9 cellular contexts compared by ENCODE assay signal in the genomic region with DNA sequence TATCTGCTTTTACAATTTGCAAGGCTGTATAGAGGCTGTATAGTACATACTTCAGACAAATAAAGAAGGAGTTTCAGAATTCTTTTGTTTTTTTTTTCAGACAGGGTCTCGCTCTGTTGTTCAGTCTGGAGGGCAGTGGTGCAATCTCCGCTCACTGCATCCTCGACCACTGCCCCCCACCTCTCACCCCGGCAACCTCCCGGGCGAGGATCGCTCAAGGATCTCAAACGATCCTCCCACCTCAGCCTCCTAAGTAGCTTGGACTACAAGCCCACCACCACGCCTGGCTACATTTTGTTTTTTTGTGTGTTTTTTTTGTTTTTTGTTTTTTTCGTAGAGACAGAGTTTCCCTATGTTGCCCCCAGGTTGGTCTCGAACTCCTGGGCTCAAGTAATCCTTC. TPM values are rescaled to one million over a fixed set of nuclear protein-coding genes. Genes with fewer than 3 reads are reported as not detected.
A peak's percentile ranks its signal among the peaks of the same experiment; 100 is the strongest.
DNase-seq lines count a peak whose midpoint lies in the region; ATAC-seq, FAIRE-seq and TF ChIP-seq lines count a peak whose summit lies in the region.
"Had no signal": no experiment of that assay in that cellular context is flagged by ENCODE, and none has a peak within 500 bp of the region (broad histone marks: within the 10 kb centered on the region; RNA-seq: fewer than 3 reads in every experiment).

No MANE protein-coding gene starts in this region.

- TF ChIP-seq CTCF in WI38 (IDR thresholded peaks at IDR 0.05; ENCODE audit: low read depth, low read length), result no peak
- TF ChIP-seq CTCF in fibroblast of the aortic adventitia (IDR thresholded peaks at IDR 0.05; ENCODE audit: insufficient read depth, low read length), result no peak

- no peak for DNase-seq in activated CD4-positive, alpha-beta T cell treated with anti-CD3 and anti-CD28 coated beads, Interleukin-2, amount 10 ng/mL, durations not matched to agents 7 days and 5 days
- DNase-seq in activated CD4-positive, alpha-beta T cell treated with anti-CD3 and anti-CD28 coated beads, Interleukin-2, amount 50 U/mL, for 48 hours, result no peak
- DNase-seq in fibroblast of the aortic adventitia (ENCODE audit: low read depth) (no peak), urothelium cell line (ENCODE audit: low spot score) (no peak), NCI-H2227 treated with DMSO at 0.1 percent for 48 hours (lab: John Stamatoyannopoulos, UW) (no peak)
- no peak for DNase-seq in stimulated activated naive B cell treated with anti-CD40 and anti-IgM and Interleukin-4, amounts not matched to agents 10 μg/mL and 1 μg/mL and 100 μg/mL, for 72 hours
- no peak for DNase-seq in stimulated activated CD4-positive, alpha-beta T cell treated with anti-CD3 and anti-CD28 coated beads, Interleukin-4, amount 100 ng/mL, for 4 hours
- DNase-seq: NCI-H1417 treated with DMSO at 0.1 percent for 48 hours had no signal

- CTCF ChIA-PET in activated CD4-positive, alpha-beta T cell treated with anti-CD3 and anti-CD28 coated beads, Interleukin-2, amount 10 ng/mL, durations not matched to agents 7 days and 5 days (lab: Charles Lee), result interaction anchor here (0.6 to 1.5 kb wide), 4 partner anchors 24 to 276 kb away, joined by 3 to 4 read pairs (median 3); no protein-coding TSS in a partner anchor

- H3K4me1 Mint-ChIP-seq in activated CD4-positive, alpha-beta T cell treated with anti-CD3 and anti-CD28 coated beads, Interleukin-2, amount 10 ng/mL, durations not matched to agents 7 days and 5 days, result peaks cover 51% of the 10 kb centered on the region
- peaks cover 35 to 55% of the 10 kb centered on the region in 2 donors for H3K4me1 Mint-ChIP-seq in stimulated activated naive B cell treated with anti-CD40 and anti-IgM and Interleukin-4, amounts not matched to agents 10 μg/mL and 1 μg/mL and 100 μg/mL, for 72 hours

- no peaks in the 10 kb centered on the region for H3K9me3 Mint-ChIP-seq in activated CD4-positive, alpha-beta T cell treated with anti-CD3 and anti-CD28 coated beads, Interleukin-2, amount 10 ng/mL, durations not matched to agents 7 days and 5 days
- H3K9me3 Mint-ChIP-seq in stimulated activated naive B cell treated with anti-CD40 and anti-IgM and Interleukin-4, amounts not matched to agents 10 μg/mL and 1 μg/mL and 100 μg/mL, for 72 hours, result no peaks in the 10 kb centered on the region

- H3K4me3 ChIP-seq in WI38 (ENCODE audit: low read depth, low read length) (peak overlapping the region; percentile 84; the same call in 1 of the 2 replicates), fibroblast of the aortic adventitia (ENCODE audit: low read depth, low read length) (peak overlapping the region; percentile 43)

- peak in 1 of 2 donors; percentile 2 for ATAC-seq in stimulated activated naive B cell treated with anti-CD40 and anti-IgM and Interleukin-4, amounts not matched to agents 10 μg/mL and 1 μg/mL and 100 μg/mL, for 72 hours (replicated peaks)

- peaks cover 30% of the 10 kb centered on the region for H3K36me3 Mint-ChIP-seq in activated CD4-positive, alpha-beta T cell treated with anti-CD3 and anti-CD28 coated beads, Interleukin-2, amount 10 ng/mL, durations not matched to agents 7 days and 5 days (ENCODE audit: low read depth)
- peaks cover 12 to 17% of the 10 kb centered on the region in 2 donors for H3K36me3 Mint-ChIP-seq in stimulated activated naive B cell treated with anti-CD40 and anti-IgM and Interleukin-4, amounts not matched to agents 10 μg/mL and 1 μg/mL and 100 μg/mL, for 72 hours

- H3K27me3 Mint-ChIP-seq in activated CD4-positive, alpha-beta T cell treated with anti-CD3 and anti-CD28 coated beads, Interleukin-2, amount 10 ng/mL, durations not matched to agents 7 days and 5 days, result no peaks in the 10 kb centered on the region
- no peaks in the 10 kb centered on the region for H3K27me3 Mint-ChIP-seq in stimulated activated naive B cell treated with anti-CD40 and anti-IgM and Interleukin-4, amounts not matched to agents 10 μg/mL and 1 μg/mL and 100 μg/mL, for 72 hours

- FAIRE-seq in urothelium cell line (lab: Jason Lieb, UNC), result no peak

- peak overlapping the region; percentile 96 for H3K4me3 Mint-ChIP-seq in activated CD4-positive, alpha-beta T cell treated with anti-CD3 and anti-CD28 coated beads, Interleukin-2, amount 10 ng/mL, durations not matched to agents 7 days and 5 days
- peak overlapping the region; percentile 73 to 75 for H3K4me3 Mint-ChIP-seq in stimulated activated naive B cell treated with anti-CD40 and anti-IgM and Interleukin-4, amounts not matched to agents 10 μg/mL and 1 μg/mL and 100 μg/mL, for 72 hours

- H3K27ac Mint-ChIP-seq in activated CD4-positive, alpha-beta T cell treated with anti-CD3 and anti-CD28 coated beads, Interleukin-2, amount 10 ng/mL, durations not matched to agents 7 days and 5 days, result peak overlapping the region; percentile 88
- peak overlapping the region; percentile 85 for H3K27ac Mint-ChIP-seq in stimulated activated naive B cell treated with anti-CD40 and anti-IgM and Interleukin-4, amounts not matched to agents 10 μg/mL and 1 μg/mL and 100 μg/mL, for 72 hours

- POLR2A ChIA-PET in activated CD4-positive, alpha-beta T cell treated with anti-CD3 and anti-CD28 coated beads, Interleukin-2, amount 10 ng/mL, durations not matched to agents 7 days and 5 days (lab: Charles Lee), result interaction anchor here (0.6 to 0.9 kb wide), 3 partner anchors 9 to 484 kb away, joined by 3 to 6 read pairs (median 4); no protein-coding TSS in a partner anchor

RNA-seq across cellular contexts. Expression of a gene that starts 1.8 kb away (rescaled TPM):
- total RNA-seq in activated CD4-positive, alpha-beta T cell treated with anti-CD3 and anti-CD28 coated beads, Interleukin-2, amount 10 ng/mL, durations not matched to agents 7 days and 5 days, result 10 to 100 TPM; 22.2 to 24.4 TPM
- 6.5 and 11.8 TPM in 2 replicates for total RNA-seq in fibroblast of the aortic adventitia (ENCODE audit: low replicate concordance)

RNA-seq across cellular contexts. Expression of a gene that starts 1.8 kb away (rescaled TPM):
- 1 to 10 TPM; 8.5 to 9.0 TPM for total RNA-seq in activated CD4-positive, alpha-beta T cell treated with anti-CD3 and anti-CD28 coated beads, Interleukin-2, amount 10 ng/mL, durations not matched to agents 7 days and 5 days
- total RNA-seq in fibroblast of the aortic adventitia (ENCODE audit: low replicate concordance), result 0.82 and 4.4 TPM in 2 replicates

RNA-seq across cellular contexts. Expression of a gene that starts 15.5 kb away (rescaled TPM):
- under 1 TPM; 0.62 to 0.65 TPM for total RNA-seq in activated CD4-positive, alpha-beta T cell treated with anti-CD3 and anti-CD28 coated beads, Interleukin-2, amount 10 ng/mL, durations not matched to agents 7 days and 5 days
- total RNA-seq in fibroblast of the aortic adventitia (ENCODE audit: low replicate concordance), result 3.6 and 11.6 TPM in 2 replicates

RNA-seq across cellular contexts. Expression of a gene that starts 46.7 kb away (rescaled TPM):
- total RNA-seq in activated CD4-positive, alpha-beta T cell treated with anti-CD3 and anti-CD28 coated beads, Interleukin-2, amount 10 ng/mL, durations not matched to agents 7 days and 5 days, result 10 to 100 TPM; 46.5 to 58.9 TPM
- 24.9 and 64.0 TPM in 2 replicates for total RNA-seq in fibroblast of the aortic adventitia (ENCODE audit: low replicate concordance)

RNA-seq across cellular contexts. Expression of a gene that starts 51.5 kb away (rescaled TPM):
- total RNA-seq in activated CD4-positive, alpha-beta T cell treated with anti-CD3 and anti-CD28 coated beads, Interleukin-2, amount 10 ng/mL, durations not matched to agents 7 days and 5 days, result 10 to 100 TPM; 52.1 to 72.7 TPM
- total RNA-seq in fibroblast of the aortic adventitia (ENCODE audit: low replicate concordance), result 26.2 and 36.2 TPM in 2 replicates
